ENCODE assay signal across 8 cellular contexts in genomic region chr9:32524558-32525461, GRCh38. TPM values are rescaled to one million over a fixed set of nuclear protein-coding genes. Genes with fewer than 3 reads are reported as not detected.
DNase-seq lines count a peak whose midpoint lies in the region; ATAC-seq and TF ChIP-seq lines count a peak whose summit lies in the region.

No MANE protein-coding gene starts in this region.

- H3K4me2 ChIP-seq in DND-41 (ENCODE audit: insufficient read depth, low read length): peak overlapping the region; percentile 73

- H3K4me1 ChIP-seq in DND-41 (ENCODE audit: insufficient read depth, low read length) (peaks cover 31% of the 10 kb centered on the region), neuron (ENCODE audit: insufficient read depth, low read length) (peaks cover 22% of the 10 kb centered on the region)

- H3K9me3 Mint-ChIP-seq in T-cell: no peaks in the 10 kb centered on the region

- POLR2A ChIA-PET in T-cell (lab: Charles Lee): interaction anchor here (0.5 to 2.0 kb wide), 7 partner anchors 8 to 481 kb away, joined by 3 to 11 read pairs (median 5); no protein-coding TSS in a partner anchor

- no peaks in the 10 kb centered on the region for H4K20me1 ChIP-seq in DND-41 (ENCODE audit: insufficient read depth, low read length)

- H3K4me3 Mint-ChIP-seq in T-cell: peak overlapping the region; percentile 87 to 98 (median 92)

- CTCF ChIA-PET in T-cell (lab: Charles Lee): interaction anchor here (0.6 to 3.2 kb wide), 13 partner anchors 22 to 939 kb away, joined by 3 to 60 read pairs (median 5); partner anchors contain the start of gene ACO1 (in 1 of the 2)

- H3K36me3 Mint-ChIP-seq in T-cell: peaks cover 30% of the 10 kb centered on the region

- peaks cover 49 to 72% (median 64%) of the 10 kb centered on the region in 3 donors for H3K4me1 Mint-ChIP-seq in T-cell

- in situ Hi-C loops in GM13976 (cut with MboI; ENCODE audit: low sequenced_read_pairs, unreplicated experiment): no loop called here

- H3K36me3 ChIP-seq in DND-41 (ENCODE audit: insufficient read depth, low read length) (peaks cover 8% of the 10 kb centered on the region; the same call in 1 of the 2 replicates), neuron (ENCODE audit: insufficient read depth, low read length) (no peaks in the 10 kb centered on the region)

- DNase-seq in DND-41: peak; percentile 10
- peak in 20 of 34 experiments; percentile 1 to 30 (median 11) for DNase-seq in T-cell
- no peak for DNase-seq in epithelial cell of prostate (ENCODE audit: low read depth, low spot score)
- no peak for DNase-seq in GDM1 (lab: John Stamatoyannopoulos, UW)
- DNase-seq in GM13976 (ENCODE audit: low spot score): no peak
- no peak for DNase-seq in AG20443 (ENCODE audit: low spot score)

- H3K4me3 ChIP-seq in DND-41 (ENCODE audit: low read depth in 1 of 2, low read length in 2 of 2): peak overlapping the region; percentile 50 to 96
- peak overlapping the region; percentile 90 for H3K4me3 ChIP-seq in neuron (ENCODE audit: low read length)

- H3K79me2 ChIP-seq in DND-41 (ENCODE audit: insufficient read depth, low read length): peaks cover 35% of the 10 kb centered on the region

- ATAC-seq in DND-41 (ENCODE audit: insufficient read depth, low read depth) (no peak), HG02885 (IDR thresholded peaks at IDR 0.05; ENCODE audit: poor library complexity, unreplicated experiment) (peak; percentile 38), T-cell (replicated peaks in 1 of 4) (peak in 2 of 4 experiments; percentile 29 to 30)

- H2AFZ ChIP-seq in DND-41 (ENCODE audit: low read depth, low read length) (peak overlapping the region; percentile 93), neuron (ENCODE audit: low read depth, low read length) (peak overlapping the region; percentile 58)

- H3K27ac ChIP-seq in DND-41 (ENCODE audit: low read length): peak overlapping the region; percentile 88; the same call in 1 of the 2 replicates
- peak overlapping the region; percentile 64 for H3K27ac ChIP-seq in epithelial cell of prostate

- H3K9ac ChIP-seq in DND-41 (ENCODE audit: low read depth, low read length): peak overlapping the region; percentile 74

- TF ChIP-seq CTCF in DND-41 (IDR thresholded peaks at IDR 0.05; ENCODE audit: borderline replicate concordance, extremely low read depth, low read length, poor library complexity, severe bottlenecking) (no peak), GM13976 (IDR thresholded peaks at IDR 0.05; ENCODE audit: borderline replicate concordance, control extremely low read depth, extremely low read depth, insufficient read depth, missing control alignments) (no peak)

- H3K27me3 ChIP-seq in DND-41 (ENCODE audit: insufficient read depth, low read length, poor library complexity) (no peaks in the 10 kb centered on the region), neuron (ENCODE audit: insufficient read depth, low read length) (no peaks in the 10 kb centered on the region)

- H3K9me3 ChIP-seq in DND-41 (ENCODE audit: insufficient read depth, low read length, severe bottlenecking) (peaks cover 5% of the 10 kb centered on the region), neuron (ENCODE audit: low read length) (no peaks in the 10 kb centered on the region)

- H3K27ac Mint-ChIP-seq in T-cell: peak overlapping the region; percentile 97 to 99

- H3K27me3 Mint-ChIP-seq in T-cell: no peaks in the 10 kb centered on the region

RNA-seq across cellular contexts. Expression of gene RIGI, which starts 1.2 kb away (rescaled TPM):
- 10 to 100 TPM; 14.0 to 27.1 (median 19.3) TPM for total RNA-seq in T-cell

RNA-seq across cellular contexts. Expression of gene SMIM27, which starts 27.3 kb away (rescaled TPM):
- 10 to 100 TPM; 19.1 to 41.8 (median 33.5) TPM for total RNA-seq in T-cell

RNA-seq across cellular contexts. Expression of gene TOPORS, which starts 27.6 kb away (rescaled TPM):
- 10 to 100 TPM; 14.8 to 28.3 (median 16.8) TPM for total RNA-seq in T-cell

RNA-seq across cellular contexts. Expression of gene NDUFB6, which starts 48.1 kb away (rescaled TPM):
- 10 to 100 TPM; 14.8 to 21.9 (median 18.3) TPM for total RNA-seq in T-cell

Comparison
In these comparisons a context has a peak if more than half of its experiments do, and no peak if none do; other contexts are left out.
1. DNase-seq: peak in DND-41 (single experiment) and T-cell (20 of 34); none in epithelial cell of prostate (single experiment), GDM1 (single experiment), GM13976 (single experiment) and AG20443 (single experiment).